In the genomic region with DNA sequence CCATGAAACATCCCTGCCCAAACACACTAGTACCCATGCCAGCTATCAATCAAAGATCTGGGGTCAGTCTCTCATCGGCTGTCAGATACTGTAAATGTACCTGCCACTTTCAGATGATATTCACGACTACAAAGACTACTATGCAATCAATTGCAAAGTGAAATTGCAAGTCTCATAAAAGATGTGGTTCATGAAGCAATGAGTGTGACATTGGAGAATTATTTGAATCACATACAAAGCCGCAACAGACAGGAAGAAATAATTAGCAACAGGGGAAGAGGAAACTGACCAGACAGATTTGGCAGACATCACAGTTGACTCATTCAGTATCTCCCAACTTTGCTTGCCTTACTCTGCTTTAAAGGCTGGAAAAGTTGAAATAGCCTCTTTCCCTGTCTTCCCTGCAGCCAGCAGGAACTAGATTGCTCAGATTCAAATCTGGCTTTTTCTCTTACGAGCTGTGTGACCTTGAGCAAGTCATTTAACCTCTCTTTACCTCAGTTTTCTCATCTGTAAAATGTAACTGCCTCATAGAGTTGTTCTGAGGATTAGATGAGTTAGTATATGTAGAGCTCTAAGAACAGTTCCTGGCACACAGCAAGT, we compare ENCODE assay signal across 8 cellular contexts.
DNase-seq lines count a peak whose midpoint lies in the region; ATAC-seq and TF ChIP-seq lines count a peak whose summit lies in the region.

No MANE protein-coding gene starts in this region.

- no peaks in the 10 kb centered on the region for H3K9me3 ChIP-seq in MM.1S (replicated peaks; ENCODE audit: insufficient read depth, low read length)

- no peaks in the 10 kb centered on the region for H3F3A ChIP-seq in MM.1S (ENCODE audit: insufficient read depth, low read length)

- no peak overlapping the region for H3K9ac ChIP-seq in MM.1S (ENCODE audit: low read length)

- H3K4me2 ChIP-seq in MM.1S (ENCODE audit: low read depth, low read length), result no peak overlapping the region

- no peaks in the 10 kb centered on the region for H3K9me2 ChIP-seq in MM.1S (replicated peaks; ENCODE audit: insufficient read depth, low read length)

- ATAC-seq in GM21737 (IDR thresholded peaks at IDR 0.05; ENCODE audit: unreplicated experiment), result peak; percentile 57

- H3K4me1 ChIP-seq in MM.1S (ENCODE audit: low read length), result no peaks in the 10 kb centered on the region

- no peaks in the 10 kb centered on the region for H3K27me3 ChIP-seq in MM.1S (replicated peaks; ENCODE audit: insufficient read depth, low read length)

- no peaks in the 10 kb centered on the region for H3K36me3 ChIP-seq in MM.1S (replicated peaks; ENCODE audit: insufficient read depth, low read length)

- H3K79me2 ChIP-seq in MM.1S (ENCODE audit: low read length), result no peaks in the 10 kb centered on the region

- H2AFZ ChIP-seq in MM.1S (ENCODE audit: low read length), result no peak overlapping the region

- H3K27ac ChIP-seq in MM.1S (ENCODE audit: low read length), result no peak overlapping the region

- DNase-seq in CD1c-positive myeloid dendritic cell (ENCODE audit: extremely low spot score) (peak; percentile 61), NOMO-1 treated with DMSO at 0.1 percent for 48 hours (lab: John Stamatoyannopoulos, UW; ENCODE audit: unreplicated experiment) (peak; percentile 100), fibroblast of mammary gland (ENCODE audit: low read depth) (peak; percentile 98), MM.1S (no peak), putamen (ENCODE audit: low spot score) (no peak), ecto neural progenitor cell (ENCODE audit: low spot score) (no peak), DMS53 (lab: John Stamatoyannopoulos, UW) (no peak)

- no peak for TF ChIP-seq CTCF in fibroblast of mammary gland (conservative IDR thresholded peaks at IDR 0.05; ENCODE audit: control insufficient read depth, insufficient read depth, low read depth, low read length)
- no peak for TF ChIP-seq CTCF in MM.1S (IDR thresholded peaks at IDR 0.05; ENCODE audit: low read length)

- H4K20me1 ChIP-seq in MM.1S (ENCODE audit: insufficient read depth, low read length), result no peaks in the 10 kb centered on the region

- H3K4me3 ChIP-seq in fibroblast of mammary gland (ENCODE audit: control insufficient read depth, low read depth, low read length) (no peak overlapping the region), MM.1S (ENCODE audit: low read length) (no peak overlapping the region)

Comparison
In these comparisons a context has a peak if more than half of its experiments do, and no peak if none do; other contexts are left out.
1. DNase-seq: peak in CD1c-positive myeloid dendritic cell (single experiment), NOMO-1 treated with DMSO at 0.1 percent for 48 hours (single experiment) and fibroblast of mammary gland (single experiment); none in MM.1S (single experiment), putamen (single experiment), ecto neural progenitor cell (single experiment) and DMS53 (single experiment).